ENCODE assay signal across 25 cellular contexts in genomic region chr2:106126705-106127281, GRCh38.
A peak's percentile ranks its signal among the peaks of the same experiment; 100 is the strongest.
DNase-seq lines count a peak whose midpoint lies in the region; ATAC-seq and TF ChIP-seq lines count a peak whose summit lies in the region.
"Had no signal": no experiment of that assay in that cellular context is flagged by ENCODE, and none has a peak within 500 bp of the region (broad histone marks: within the 10 kb centered on the region; RNA-seq: fewer than 3 reads in every experiment).

No MANE protein-coding gene starts in this region.

- no peaks in the 10 kb centered on the region for H3K9me3 ChIP-seq in CD4-positive, alpha-beta T cell (ENCODE audit: control insufficient read depth, low read length)
- H3K9me3 ChIP-seq in Caco-2: no peaks in the 10 kb centered on the region
- no peaks in the 10 kb centered on the region for H3K9me3 ChIP-seq in effector memory CD4-positive, alpha-beta T cell (ENCODE audit: control insufficient read depth, low read length)
- H3K9me3 ChIP-seq: testis had no signal

- no peak overlapping the region for H3K4me3 Mint-ChIP-seq in CD4-positive, alpha-beta T cell
- peak overlapping the region; percentile 59 for H3K4me3 Mint-ChIP-seq in Caco-2 (ENCODE audit: unreplicated experiment)
- H3K4me3 Mint-ChIP-seq: activated CD8-positive, alpha-beta T cell treated with anti-CD3 and anti-CD28 coated beads, Interleukin-2, amount 10 ng/mL, durations not matched to agents 7 days and 5 days; activated naive CD8-positive, alpha-beta T cell treated with anti-CD3 and anti-CD28 coated beads, Interleukin-2, amount 10 ng/mL, durations not matched to agents 7 days and 5 days; CD8-positive, alpha-beta memory T cell had no signal

- DNase-seq in CD4-positive, alpha-beta T cell: no peak
- DNase-seq in Caco-2 (no peak), islet precursor cell (peak; percentile 10), NCI-H1105 treated with DMSO at 0.1 percent for 48 hours (lab: John Stamatoyannopoulos, UW) (no peak), GM10248 (ENCODE audit: extremely low spot score) (no peak)
- DNase-seq in effector memory CD4-positive, alpha-beta T cell: no peak
- DNase-seq: activated CD8-positive, alpha-beta T cell treated with anti-CD3 and anti-CD28 coated beads, Interleukin-2, amount 10 ng/mL, durations not matched to agents 7 days and 5 days; activated naive CD8-positive, alpha-beta T cell treated with anti-CD3 and anti-CD28 coated beads, Interleukin-2, amount 10 ng/mL, durations not matched to agents 7 days and 5 days; activated T-cell treated with anti-CD3 and anti-CD28 coated beads, Interleukin-2, amount 50 U/mL, for 48 hours; CD8-positive, alpha-beta memory T cell; central memory CD4-positive, alpha-beta T cell; DMS153; KG1; kidney; mammary epithelial cell; NCI-H1436 treated with DMSO at 0.1 percent for 48 hours; PC-3; retina; Right ventricle myocardium superior; stimulated activated CD4-positive, alpha-beta T cell treated with anti-CD3 and anti-CD28 coated beads, Interleukin-4, amount 100 ng/mL, for 24 hours; stimulated activated naive CD4-positive, alpha-beta T cell; T1000; testis had no signal

- POLR2A ChIA-PET in CD4-positive, alpha-beta T cell (lab: Charles Lee): interaction anchor here (1.2 to 1.4 kb wide), 2 partner anchors 11 to 33 kb away, joined by 3 read pairs; no protein-coding TSS in a partner anchor
- POLR2A ChIA-PET in Caco-2 (lab: Charles Lee): no interaction called here
- POLR2A ChIA-PET in GM10248 (lab: Yijun Ruan, JAX): no interaction called here

- CTCF ChIA-PET in CD4-positive, alpha-beta T cell (lab: Charles Lee): no interaction called here
- CTCF ChIA-PET in Caco-2 (lab: Charles Lee) (no interaction called here), GM10248 (lab: Yijun Ruan, JAX) (no interaction called here)

- TF ChIP-seq CTCF in CD4-positive, alpha-beta T cell (IDR thresholded peaks at IDR 0.05): no peak
- TF ChIP-seq CTCF in Caco-2 (IDR thresholded peaks at IDR 0.05; ENCODE audit: insufficient read depth in 1 of 2, low read depth in 1 of 2, low read length in 1 of 2, severe bottlenecking in 1 of 2, unreplicated experiment in 1 of 2) (no peak), GM10248 (IDR thresholded peaks at IDR 0.05; ENCODE audit: control extremely low read depth, extremely low read depth, low read depth, missing control alignments) (no peak)

- peaks cover 77% of the 10 kb centered on the region for H3K36me3 Mint-ChIP-seq in CD4-positive, alpha-beta T cell (ENCODE audit: low read depth)
- peaks cover 49% of the 10 kb centered on the region for H3K36me3 Mint-ChIP-seq in Caco-2 (ENCODE audit: insufficient read depth, unreplicated experiment)

- H3K9ac ChIP-seq in rectal smooth muscle tissue (ENCODE audit: low read length): no peak overlapping the region
- H3K9ac ChIP-seq: GM23248 had no signal

- no peak for ATAC-seq in CD4-positive, alpha-beta T cell (ENCODE audit: poor library complexity)
- ATAC-seq: activated CD8-positive, alpha-beta T cell treated with anti-CD3 and anti-CD28 coated beads, Interleukin-2, amount 10 ng/mL, durations not matched to agents 7 days and 5 days; PC-3 had no signal

- H3K27ac ChIP-seq in CD4-positive, alpha-beta T cell (ENCODE audit: low read depth, low read length): no peak overlapping the region
- H3K27ac ChIP-seq in rectal smooth muscle tissue (ENCODE audit: low read depth, low read length): peak overlapping the region; percentile 6
- H3K27ac ChIP-seq in effector memory CD4-positive, alpha-beta T cell (ENCODE audit: insufficient read depth, low read length, poor library complexity, severe bottlenecking): no peak overlapping the region
- H3K27ac ChIP-seq: GM23248, testis had no signal

- peak overlapping the region; percentile 44 for H3K27ac Mint-ChIP-seq in CD4-positive, alpha-beta T cell
- peak overlapping the region; percentile 78 for H3K27ac Mint-ChIP-seq in Caco-2 (ENCODE audit: unreplicated experiment)

- peaks cover 64% of the 10 kb centered on the region for H3K4me1 ChIP-seq in Caco-2
- H3K4me1 ChIP-seq in rectal smooth muscle tissue (ENCODE audit: control insufficient read depth, insufficient read depth, low read length): peaks cover 2% of the 10 kb centered on the region
- no peaks in the 10 kb centered on the region for H3K4me1 ChIP-seq in effector memory CD4-positive, alpha-beta T cell (ENCODE audit: control insufficient read depth, insufficient read depth, low read length, poor library complexity, severe bottlenecking)
- H3K4me1 ChIP-seq: testis had no signal

- no peaks in the 10 kb centered on the region for H3K27me3 ChIP-seq in CD4-positive, alpha-beta T cell (ENCODE audit: control insufficient read depth, insufficient read depth, low read length)
- no peaks in the 10 kb centered on the region for H3K27me3 ChIP-seq in Caco-2 (replicated peaks; ENCODE audit: control insufficient read depth, insufficient read depth, low read length)
- H3K27me3 ChIP-seq in rectal smooth muscle tissue (ENCODE audit: control insufficient read depth, insufficient read depth, low read length): no peaks in the 10 kb centered on the region
- no peaks in the 10 kb centered on the region for H3K27me3 ChIP-seq in effector memory CD4-positive, alpha-beta T cell (replicated peaks; ENCODE audit: control insufficient read depth, insufficient read depth, low read length, poor library complexity, severe bottlenecking)
- H3K27me3 ChIP-seq: testis had no signal

- H3K9me3 Mint-ChIP-seq in CD4-positive, alpha-beta T cell: no peaks in the 10 kb centered on the region
- no peaks in the 10 kb centered on the region for H3K9me3 Mint-ChIP-seq in Caco-2 (ENCODE audit: unreplicated experiment)
- H3K9me3 Mint-ChIP-seq: activated naive CD8-positive, alpha-beta T cell treated with anti-CD3 and anti-CD28 coated beads, Interleukin-2, amount 10 ng/mL, durations not matched to agents 7 days and 5 days; CD8-positive, alpha-beta memory T cell had no signal

- peaks cover 6% of the 10 kb centered on the region for H3K36me3 ChIP-seq in Caco-2 (ENCODE audit: control insufficient read depth, insufficient read depth, low read length)
- no peaks in the 10 kb centered on the region for H3K36me3 ChIP-seq in rectal smooth muscle tissue (ENCODE audit: control insufficient read depth, insufficient read depth, low read length)
- peaks cover 62% of the 10 kb centered on the region for H3K36me3 ChIP-seq in effector memory CD4-positive, alpha-beta T cell (ENCODE audit: control insufficient read depth, insufficient read depth, low read length)

- H3K27me3 Mint-ChIP-seq in CD4-positive, alpha-beta T cell: no peaks in the 10 kb centered on the region
- no peaks in the 10 kb centered on the region for H3K27me3 Mint-ChIP-seq in Caco-2 (ENCODE audit: insufficient read depth, unreplicated experiment)
- H3K27me3 Mint-ChIP-seq: activated naive CD8-positive, alpha-beta T cell treated with anti-CD3 and anti-CD28 coated beads, Interleukin-2, amount 10 ng/mL, durations not matched to agents 7 days and 5 days; CD8-positive, alpha-beta memory T cell had no signal

- intact Hi-C loops in CD4-positive, alpha-beta T cell (cut with DNase I, micrococcal nuclease): no loop called here
- intact Hi-C loops in Caco-2 (cut with micrococcal nuclease; ENCODE audit: unreplicated experiment): loop anchor here (5.0 kb wide), 2 partner anchors 36 to 66 kb away; partner anchors contain the start of gene UXS1

- H3K4me1 Mint-ChIP-seq in CD4-positive, alpha-beta T cell (ENCODE audit: low read depth): peaks cover 28% of the 10 kb centered on the region
- peaks cover 50% of the 10 kb centered on the region for H3K4me1 Mint-ChIP-seq in Caco-2 (ENCODE audit: low read depth, unreplicated experiment)

- BruUV-seq in Caco-2 (replicated peaks; lab: Mats Ljungman, UMichigan): no TSS peak

- H3K4me3 ChIP-seq in Caco-2 (ENCODE audit: low read depth, low read length): no peak overlapping the region
- H3K4me3 ChIP-seq in rectal smooth muscle tissue (ENCODE audit: low read length): no peak overlapping the region
- H3K4me3 ChIP-seq in effector memory CD4-positive, alpha-beta T cell (ENCODE audit: insufficient read depth, low read depth, low read length, poor library complexity, severe bottlenecking): no peak overlapping the region
- H3K4me3 ChIP-seq: GM23248, testis had no signal
